16 cellular contexts compared by ENCODE assay signal in the genomic region with DNA sequence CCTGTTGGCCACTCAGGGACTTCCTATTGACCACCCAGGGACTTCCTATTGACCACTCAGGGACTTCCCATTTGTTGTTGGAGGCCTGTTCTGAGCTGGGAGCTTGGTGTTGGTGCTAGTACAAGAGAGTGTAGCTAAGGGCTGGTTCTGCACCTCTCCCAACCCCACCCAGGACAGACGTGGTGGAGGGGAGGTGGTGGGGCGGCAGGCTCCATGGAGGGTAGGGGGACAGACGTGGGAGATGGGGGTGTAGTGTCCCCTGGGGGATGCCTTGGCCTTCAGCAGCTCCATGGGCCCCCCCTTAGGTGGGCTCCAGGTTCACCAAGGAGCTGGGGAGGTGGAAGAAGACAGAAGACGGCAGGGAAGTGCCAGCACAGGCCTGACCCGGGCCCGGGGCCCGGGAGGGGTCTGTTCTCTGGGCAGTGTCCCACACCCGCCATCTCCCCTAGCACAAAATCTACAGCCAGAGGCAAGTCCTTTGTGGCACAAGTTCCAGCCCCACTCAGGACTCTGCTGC. TPM values are rescaled to one million over a fixed set of nuclear protein-coding genes. Genes with fewer than 3 reads are reported as not detected.
DNase-seq lines count a peak whose midpoint lies in the region; ATAC-seq and TF ChIP-seq lines count a peak whose summit lies in the region.
"Had no signal": no experiment of that assay in that cellular context is flagged by ENCODE, and none has a peak within 500 bp of the region (broad histone marks: within the 10 kb centered on the region; RNA-seq: fewer than 3 reads in every experiment).

No MANE protein-coding gene starts in this region.

- peak overlapping the region; percentile 64 to 92 (median 78) for H3K27ac Mint-ChIP-seq in CD4-positive, alpha-beta memory T cell
- peak overlapping the region; percentile 63 for H3K27ac Mint-ChIP-seq in activated CD8-positive, alpha-beta T cell treated with anti-CD3 and anti-CD28 coated beads for 36 hours
- peak overlapping the region in 5 of 6 donors; percentile 85 to 96 (median 86) for H3K27ac Mint-ChIP-seq in naive B cell
- H3K27ac Mint-ChIP-seq: stimulated activated naive CD8-positive, alpha-beta T cell treated with anti-CD3 and anti-CD28 coated beads, Interleukin-15, Interleukin-2, amounts not matched to agents 100 ng/mL and 50 ng/mL, for 24 hours had no signal

- no peaks in the 10 kb centered on the region for H3K27me3 ChIP-seq in BLaER1
- H3K27me3 ChIP-seq in CD4-positive, alpha-beta memory T cell (ENCODE audit: insufficient read depth, low read length), result no peaks in the 10 kb centered on the region
- H3K27me3 ChIP-seq in SJCRH30, result peaks cover 24% of the 10 kb centered on the region

- H3K4me2 ChIP-seq in BLaER1, result peak overlapping the region; percentile 85

- H3K9me3 ChIP-seq in BLaER1 (peaks cover 14% of the 10 kb centered on the region), SJCRH30 (replicated peaks) (0 out of 2 replicates have a peak, but pooled peaks cover 3% of the 10 kb centered on the region)
- H3K9me3 ChIP-seq in CD4-positive, alpha-beta memory T cell (ENCODE audit: control insufficient read depth in 1 of 2, low read length in 2 of 2), result peaks cover 0 to 7% of the 10 kb centered on the region in 2 donors

- H3K36me3 ChIP-seq in BLaER1 (no peaks in the 10 kb centered on the region), SJCRH30 (no peaks in the 10 kb centered on the region)
- no peaks in the 10 kb centered on the region for H3K36me3 ChIP-seq in CD4-positive, alpha-beta memory T cell (ENCODE audit: insufficient read depth, low read length)

- H3K4me3 ChIP-seq in BLaER1, result no peak overlapping the region
- no peak overlapping the region for H3K4me3 ChIP-seq in CD4-positive, alpha-beta memory T cell (ENCODE audit: low read length in 2 of 2)
- no peak overlapping the region for H3K4me3 ChIP-seq in SJCRH30

- DNase-seq in CD4-positive, alpha-beta memory T cell, result no peak
- DNase-seq in activated CD8-positive, alpha-beta T cell treated with anti-CD3 and anti-CD28 coated beads for 36 hours, result no peak
- no peak for DNase-seq in naive B cell
- no peak for DNase-seq in NCI-H82 (lab: John Stamatoyannopoulos, UW)
- DNase-seq in SJCRH30, result no peak
- DNase-seq: C1 segment of cervical spinal cord; central memory CD4-positive, alpha-beta T cell; EL; foreskin melanocyte; HCEC 1CT; NCI-H1417 treated with DMSO at 0.1 percent for 48 hours; occipital lobe had no signal

- POLR2A ChIA-PET in CD4-positive, alpha-beta memory T cell (lab: Charles Lee; ENCODE audit: partially characterized antibody), result no interaction called here
- POLR2A ChIA-PET in activated CD8-positive, alpha-beta T cell treated with anti-CD3 and anti-CD28 coated beads for 36 hours (lab: Charles Lee), result no interaction called here

- no peak for ATAC-seq in activated CD8-positive, alpha-beta T cell treated with anti-CD3 and anti-CD28 coated beads for 36 hours
- ATAC-seq in naive B cell (ENCODE audit: low read depth in 2 of 2) (peak; percentile 23 to 50), GM21576 (IDR thresholded peaks at IDR 0.05; ENCODE audit: unreplicated experiment) (no peak)

- no peak overlapping the region for H3K4me3 Mint-ChIP-seq in CD4-positive, alpha-beta memory T cell
- no peak overlapping the region for H3K4me3 Mint-ChIP-seq in activated CD8-positive, alpha-beta T cell treated with anti-CD3 and anti-CD28 coated beads for 36 hours
- H3K4me3 Mint-ChIP-seq in naive B cell, result no peak overlapping the region
- H3K4me3 Mint-ChIP-seq: stimulated activated naive CD8-positive, alpha-beta T cell treated with anti-CD3 and anti-CD28 coated beads, Interleukin-15, Interleukin-2, amounts not matched to agents 100 ng/mL and 50 ng/mL, for 24 hours had no signal

- H3K27ac ChIP-seq in BLaER1 (peak overlapping the region; percentile 82), SJCRH30 (no peak overlapping the region)
- peak overlapping the region; percentile 48 for H3K27ac ChIP-seq in CD4-positive, alpha-beta memory T cell (ENCODE audit: low read depth, low read length)

- H3K9ac ChIP-seq in BLaER1, result no peak overlapping the region

- H4K20me1 ChIP-seq in BLaER1, result no peaks in the 10 kb centered on the region

- H3K27me3 Mint-ChIP-seq in CD4-positive, alpha-beta memory T cell, result peaks cover 4 to 7% of the 10 kb centered on the region in 2 donors
- H3K27me3 Mint-ChIP-seq in activated CD8-positive, alpha-beta T cell treated with anti-CD3 and anti-CD28 coated beads for 36 hours, result peaks cover 4% of the 10 kb centered on the region
- H3K27me3 Mint-ChIP-seq in naive B cell, result peaks cover 6 to 23% (median 9%) of the 10 kb centered on the region in 3 donors

- TF ChIP-seq CTCF in activated CD8-positive, alpha-beta T cell treated with anti-CD3 and anti-CD28 coated beads for 36 hours (IDR thresholded peaks at IDR 0.05), result no peak

- H3K36me3 Mint-ChIP-seq in CD4-positive, alpha-beta memory T cell, result no peaks in the 10 kb centered on the region
- H3K36me3 Mint-ChIP-seq in activated CD8-positive, alpha-beta T cell treated with anti-CD3 and anti-CD28 coated beads for 36 hours (ENCODE audit: low read depth), result no peaks in the 10 kb centered on the region
- H3K36me3 Mint-ChIP-seq in naive B cell, result peaks cover 3 to 11% of the 10 kb centered on the region in 2 donors

- peaks cover 0 to 5% (median 1%) of the 10 kb centered on the region in 4 donors for H3K4me1 Mint-ChIP-seq in CD4-positive, alpha-beta memory T cell
- H3K4me1 Mint-ChIP-seq in activated CD8-positive, alpha-beta T cell treated with anti-CD3 and anti-CD28 coated beads for 36 hours (ENCODE audit: low read depth), result no peaks in the 10 kb centered on the region
- peaks cover 0 to 4% (median 3%) of the 10 kb centered on the region in 3 donors for H3K4me1 Mint-ChIP-seq in naive B cell

- H3K9me3 Mint-ChIP-seq in CD4-positive, alpha-beta memory T cell, result peaks cover 0 to 17% (median 8%) of the 10 kb centered on the region in 8 donors
- H3K9me3 Mint-ChIP-seq in activated CD8-positive, alpha-beta T cell treated with anti-CD3 and anti-CD28 coated beads for 36 hours, result peaks cover 8% of the 10 kb centered on the region
- peaks cover 6 to 13% (median 10%) of the 10 kb centered on the region in 7 donors for H3K9me3 Mint-ChIP-seq in naive B cell

- intact Hi-C loops in CD4-positive, alpha-beta memory T cell (cut with micrococcal nuclease), result no loop called here
- intact Hi-C loops in activated CD8-positive, alpha-beta T cell treated with anti-CD3 and anti-CD28 coated beads for 36 hours (cut with micrococcal nuclease), result no loop called here

- peaks cover 28% of the 10 kb centered on the region for H3K4me1 ChIP-seq in BLaER1
- H3K4me1 ChIP-seq in CD4-positive, alpha-beta memory T cell (ENCODE audit: insufficient read depth, low read length), result peaks cover 13% of the 10 kb centered on the region
- no peaks in the 10 kb centered on the region for H3K4me1 ChIP-seq in SJCRH30

- CTCF ChIA-PET in CD4-positive, alpha-beta memory T cell (lab: Charles Lee; ENCODE audit: partially characterized antibody), result no interaction called here
- CTCF ChIA-PET in activated CD8-positive, alpha-beta T cell treated with anti-CD3 and anti-CD28 coated beads for 36 hours (lab: Charles Lee), result no interaction called here

RNA-seq across cellular contexts. Expression of gene CHRNA4, which starts 33.9 kb away (rescaled TPM):
- not detected for total RNA-seq in CD4-positive, alpha-beta memory T cell
- polyA plus RNA-seq in CD4-positive, alpha-beta memory T cell, result not detected
- total RNA-seq in activated CD8-positive, alpha-beta T cell treated with anti-CD3 and anti-CD28 coated beads for 36 hours, result not detected
- not detected for polyA plus RNA-seq in naive B cell (ENCODE audit: low read depth in 6 of 6)
- 0.06 TPM in 1 of 2 replicates, not detected in the other for total RNA-seq in SJCRH30 (2014; rRNA removed; shearing (Covaris generic))
- polyA plus RNA-seq: adipose tissue had no signal

RNA-seq across cellular contexts. Expression of gene COL20A1, which starts 34.3 kb away (rescaled TPM):
- under 1 TPM in 1 of 2 experiments, not detected in 1; 0.11 TPM for total RNA-seq in CD4-positive, alpha-beta memory T cell
- not detected for polyA plus RNA-seq in CD4-positive, alpha-beta memory T cell
- total RNA-seq in activated CD8-positive, alpha-beta T cell treated with anti-CD3 and anti-CD28 coated beads for 36 hours, result under 1 TPM in 1 of 2 experiments, not detected in 1; 0.04 TPM
- polyA plus RNA-seq in naive B cell (ENCODE audit: low read depth in 6 of 6), result not detected
- total RNA-seq in SJCRH30 (2014; rRNA removed; shearing (Covaris generic)), result 0.18 TPM in 1 of 2 replicates, not detected in the other
- polyA plus RNA-seq: adipose tissue had no signal

RNA-seq across cellular contexts. Expression of gene ARFGAP1, which starts 54.7 kb away (rescaled TPM):
- 100 to 1,000 TPM; 113 to 120 TPM for total RNA-seq in CD4-positive, alpha-beta memory T cell
- polyA plus RNA-seq in CD4-positive, alpha-beta memory T cell, result 10 to 100 TPM; 11.5 to 26.0 TPM
- total RNA-seq in activated CD8-positive, alpha-beta T cell treated with anti-CD3 and anti-CD28 coated beads for 36 hours, result 10 to 100 TPM; 71.3 to 75.0 TPM
- polyA plus RNA-seq in naive B cell (ENCODE audit: low read depth in 6 of 6), result 10 to 100 TPM in 4 of 6 donors, 1 to 10 TPM in 2; 8.2 to 17.7 (median 11.7) TPM
- 72.5 and 96.8 TPM in 2 replicates for total RNA-seq in SJCRH30 (2014; rRNA removed; shearing (Covaris generic))

Comparison
In these comparisons a context has a peak if more than half of its experiments do, and no peak if none do; other contexts are left out.
1. ATAC-seq: peak in naive B cell (2 of 2); none in activated CD8-positive, alpha-beta T cell treated with anti-CD3 and anti-CD28 coated beads for 36 hours (single experiment) and GM21576 (single experiment).
2. Peak in every context shown above with its lines, with median percentiles within 50 percentile points of each other: H3K27ac Mint-ChIP-seq.